Comparison of ENCODE assay signal across 25 cellular contexts in the genomic region with DNA sequence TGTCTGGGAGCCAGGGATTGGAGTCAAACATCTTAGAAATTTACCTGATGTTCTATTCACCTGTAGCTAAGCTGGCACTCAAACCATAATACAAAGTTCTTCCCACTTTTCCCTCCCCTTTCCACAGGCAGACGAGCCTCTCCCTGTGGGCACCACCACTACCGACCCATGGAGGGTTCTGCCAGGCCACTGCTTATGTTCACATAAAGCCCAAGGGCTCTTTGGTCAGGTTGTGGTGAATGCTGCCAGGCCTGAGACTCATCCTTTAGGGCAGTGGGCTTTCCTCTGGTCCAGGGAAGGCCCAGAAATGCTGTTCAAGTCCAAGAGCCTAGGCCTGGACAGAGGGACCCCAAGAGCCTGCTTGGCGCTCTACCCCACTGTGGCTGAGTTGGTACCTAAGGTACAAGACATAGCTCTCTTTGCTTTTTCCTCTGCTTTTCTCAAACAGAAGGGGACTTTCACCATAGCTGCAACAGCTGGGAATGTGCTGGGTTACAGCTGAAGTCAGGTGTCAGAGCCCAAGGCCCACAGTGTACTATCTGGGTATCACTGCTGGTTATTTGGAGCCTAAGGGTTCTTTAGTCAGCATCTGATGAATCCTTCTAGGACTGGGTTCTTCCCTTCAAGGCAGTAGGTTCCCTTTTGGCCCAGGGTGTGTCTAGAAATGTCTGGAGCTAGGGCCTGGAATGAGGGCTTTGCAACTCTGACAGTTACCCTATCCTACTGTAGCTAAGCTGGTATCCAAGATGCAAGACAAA.
"Had no signal": no experiment of that assay in that cellular context is flagged by ENCODE, and none has a peak within 500 bp of the region (broad histone marks: within the 10 kb centered on the region; RNA-seq: fewer than 3 reads in every experiment).

No MANE protein-coding gene starts in this region.

- H3K4me2 ChIP-seq: hepatocyte had no signal

- DNase-seq: islet precursor cell; left ventricle myocardium inferior; mesendoderm; naive thymus-derived CD4-positive, alpha-beta T cell; occipital lobe; ovary; right lobe of liver; stimulated activated CD4-positive, alpha-beta T cell treated with anti-CD3 and anti-CD28 coated beads, Interleukin-12 subunit alpha, Interleukin-12 subunit beta, amount 100 ng/mL, for 4 hours; stimulated activated CD4-positive, alpha-beta T cell treated with anti-CD3 and anti-CD28 coated beads, Interleukin-15, amount 100 ng/mL, for 24 hours; stimulated activated CD4-positive, alpha-beta T cell treated with anti-CD3 and anti-CD28 coated beads, Interleukin-2, amount 100 ng/mL, for 24 hours; stimulated activated CD4-positive, alpha-beta T cell treated with anti-CD3 and anti-CD28 coated beads, Interleukin-4, amount 100 ng/mL, for 1 hour; stimulated activated naive B cell treated with anti-CD40 and anti-IgM and Interleukin-4, amounts not matched to agents 10 μg/mL and 1 μg/mL and 100 μg/mL, for 72 hours; stimulated activated naive CD8-positive, alpha-beta T cell treated with anti-CD3 and anti-CD28 coated beads, Interleukin-15, Interleukin-2, amounts not matched to agents 100 U/mL and 50 U/mL, for 24 hours; stomach; testis; thyroid gland; transverse colon; upper lobe of left lung had no signal

- H3K9me3 ChIP-seq: neutrophil, ovary, right lobe of liver, testis, thyroid gland, transverse colon had no signal

- ATAC-seq: naive thymus-derived CD4-positive, alpha-beta T cell; natural killer cell treated with Interleukin-12 subunit alpha and Interleukin-12 subunit beta and Interleukin-15 and Interleukin-18, amount 100 ng/mL, for 72 hours; right lobe of liver; stimulated activated naive B cell treated with anti-CD40 and anti-IgM and Interleukin-4, amounts not matched to agents 10 μg/mL and 1 μg/mL and 100 μg/mL, for 72 hours; stimulated activated naive CD8-positive, alpha-beta T cell treated with anti-CD3 and anti-CD28 coated beads, Interleukin-15, Interleukin-2, amounts not matched to agents 100 U/mL and 50 U/mL, for 24 hours had no signal

- H3K27me3 ChIP-seq: hepatocyte, neutrophil, ovary, right atrium auricular region, right lobe of liver, stomach, testis, thyroid gland, transverse colon, upper lobe of left lung, vagina had no signal

- H2AFZ ChIP-seq: hepatocyte had no signal

- H3K36me3 ChIP-seq: left ventricle myocardium inferior, neutrophil, ovary, right atrium auricular region, right lobe of liver, stomach, thyroid gland, transverse colon, upper lobe of left lung, vagina had no signal

- H3K4me1 ChIP-seq: left ventricle myocardium inferior, right atrium auricular region, right lobe of liver, stomach, testis, thyroid gland, transverse colon, upper lobe of left lung had no signal

- H3K27ac ChIP-seq: hepatocyte, left ventricle myocardium inferior, neutrophil, ovary, right atrium auricular region, right lobe of liver, skin epidermis, stomach, testis, thyroid gland, transverse colon, upper lobe of left lung, vagina had no signal

- H3K79me2 ChIP-seq: hepatocyte had no signal

- H3K4me3 ChIP-seq: hepatocyte, left ventricle myocardium inferior, lung, ovary, right atrium auricular region, right lobe of liver, skin epidermis, stomach, testis, thyroid gland, transverse colon, upper lobe of left lung, vagina had no signal
